Comparison of ENCODE assay signal across 17 cellular contexts in the genomic region with DNA sequence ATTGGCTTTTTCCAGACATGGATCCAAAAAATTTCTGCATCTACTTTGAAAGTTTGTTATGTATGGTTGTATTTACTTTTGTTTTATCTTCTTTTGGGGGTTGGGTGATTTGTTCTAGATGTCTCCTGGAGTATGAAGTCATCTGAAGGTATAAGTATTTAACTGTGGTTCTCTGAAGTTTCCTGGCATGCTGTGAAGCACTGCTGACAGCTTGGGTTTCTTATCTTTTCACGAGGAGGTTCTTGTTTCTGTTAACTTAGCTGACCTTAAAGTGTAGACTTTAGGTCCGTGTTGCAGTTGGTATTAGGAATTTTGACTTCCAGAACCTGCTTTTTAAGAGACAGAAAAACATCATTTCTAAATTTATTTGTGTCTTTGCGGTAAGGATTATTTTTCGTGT. TPM values are rescaled to one million over a fixed set of nuclear protein-coding genes. Genes with fewer than 3 reads are reported as not detected.
DNase-seq lines count a peak whose midpoint lies in the region; ATAC-seq and TF ChIP-seq lines count a peak whose summit lies in the region.
"Had no signal": no experiment of that assay in that cellular context is flagged by ENCODE, and none has a peak within 500 bp of the region (broad histone marks: within the 10 kb centered on the region; RNA-seq: fewer than 3 reads in every experiment).

No MANE protein-coding gene starts in this region.

- CTCF ChIA-PET in activated naive CD4-positive, alpha-beta T cell treated with anti-CD3 and anti-CD28 coated beads for 36 hours (lab: Charles Lee): no interaction called here

- H3K27ac Mint-ChIP-seq in activated naive CD4-positive, alpha-beta T cell treated with anti-CD3 and anti-CD28 coated beads for 36 hours: peak overlapping the region; percentile 3
- peak overlapping the region; percentile 67 for H3K27ac Mint-ChIP-seq in activated T-helper 17 cell treated with anti-CD3 and anti-CD28 coated beads, Interleukin-2, amount 50 U/mL, for 72 hours

- intact Hi-C loops in activated naive CD4-positive, alpha-beta T cell treated with anti-CD3 and anti-CD28 coated beads for 36 hours (cut with micrococcal nuclease): no loop called here
- intact Hi-C loops in left ventricle myocardium superior (cut with micrococcal nuclease): no loop called here
- intact Hi-C loops in tibial artery (cut with DNase I; ENCODE audit: low total_unique reads): no loop called here

- peaks cover 10 to 36% (median 14%) of the 10 kb centered on the region in 3 donors for H3K36me3 ChIP-seq in tibial artery

- H3K4me3 Mint-ChIP-seq in activated naive CD4-positive, alpha-beta T cell treated with anti-CD3 and anti-CD28 coated beads for 36 hours: no peak overlapping the region
- no peak overlapping the region for H3K4me3 Mint-ChIP-seq in activated T-helper 17 cell treated with anti-CD3 and anti-CD28 coated beads, Interleukin-2, amount 50 U/mL, for 72 hours
- H3K4me3 Mint-ChIP-seq: neural crest cell had no signal

- H3K36me3 Mint-ChIP-seq in activated naive CD4-positive, alpha-beta T cell treated with anti-CD3 and anti-CD28 coated beads for 36 hours (ENCODE audit: low read depth): peaks cover 19% of the 10 kb centered on the region
- H3K36me3 Mint-ChIP-seq in activated T-helper 17 cell treated with anti-CD3 and anti-CD28 coated beads, Interleukin-2, amount 50 U/mL, for 72 hours (ENCODE audit: low read depth): peaks cover 94% of the 10 kb centered on the region

- no peak for TF ChIP-seq CTCF in tibial artery (IDR thresholded peaks at IDR 0.05)

- ATAC-seq in activated T-helper 17 cell treated with anti-CD3 and anti-CD28 coated beads, Interleukin-2, amount 50 U/mL, for 72 hours (replicated peaks): no peak
- ATAC-seq in left ventricle myocardium superior (peak; percentile 78), GM21619 (IDR thresholded peaks at IDR 0.05; ENCODE audit: unreplicated experiment) (no peak)
- ATAC-seq: SK-N-SH treated with all-trans-retinoic acid at 6 μM for 48 hours had no signal

- peaks cover 28% of the 10 kb centered on the region for H3K4me1 Mint-ChIP-seq in activated naive CD4-positive, alpha-beta T cell treated with anti-CD3 and anti-CD28 coated beads for 36 hours (ENCODE audit: low read depth)
- H3K4me1 Mint-ChIP-seq in activated T-helper 17 cell treated with anti-CD3 and anti-CD28 coated beads, Interleukin-2, amount 50 U/mL, for 72 hours: peaks cover 7% of the 10 kb centered on the region
- H3K4me1 Mint-ChIP-seq: neural crest cell had no signal

- H3K4me3 ChIP-seq in tibial artery: no peak overlapping the region
- H3K4me3 ChIP-seq: dorsolateral prefrontal cortex, sigmoid colon had no signal

- H3K27me3 Mint-ChIP-seq in activated naive CD4-positive, alpha-beta T cell treated with anti-CD3 and anti-CD28 coated beads for 36 hours (ENCODE audit: low read depth): no peaks in the 10 kb centered on the region
- no peaks in the 10 kb centered on the region for H3K27me3 Mint-ChIP-seq in activated T-helper 17 cell treated with anti-CD3 and anti-CD28 coated beads, Interleukin-2, amount 50 U/mL, for 72 hours

- peaks cover 0 to 70% (median 12%) of the 10 kb centered on the region in 4 donors for H3K4me1 ChIP-seq in tibial artery

- H3K27me3 ChIP-seq in tibial artery: no peaks in the 10 kb centered on the region
- H3K27me3 ChIP-seq: ascending aorta, dorsolateral prefrontal cortex, sigmoid colon had no signal

- DNase-seq in activated naive CD4-positive, alpha-beta T cell treated with anti-CD3 and anti-CD28 coated beads for 36 hours: no peak
- no peak for DNase-seq in activated naive CD4-positive, alpha-beta T cell treated with Interleukin-2 at 50 U/mL for 16 hours
- DNase-seq in left ventricle myocardium superior: no peak
- DNase-seq in tibial artery: no peak
- DNase-seq in GF-D8 (lab: John Stamatoyannopoulos, UW): no peak
- no peak for DNase-seq in GOT3 (lab: John Stamatoyannopoulos, UW)
- DNase-seq: activated T-cell treated with anti-CD3 and anti-CD28 coated beads, Interleukin-2, amount 50 U/mL, for 1 hour; dorsolateral prefrontal cortex; NCI-H345; sigmoid colon; stimulated activated naive CD4-positive, alpha-beta T cell had no signal

- peak overlapping the region; percentile 52 to 95 for H3K27ac ChIP-seq in tibial artery
- H3K27ac ChIP-seq: dorsolateral prefrontal cortex, VCaP had no signal

- no peaks in the 10 kb centered on the region for H3K9me3 Mint-ChIP-seq in activated naive CD4-positive, alpha-beta T cell treated with anti-CD3 and anti-CD28 coated beads for 36 hours
- no peaks in the 10 kb centered on the region for H3K9me3 Mint-ChIP-seq in activated T-helper 17 cell treated with anti-CD3 and anti-CD28 coated beads, Interleukin-2, amount 50 U/mL, for 72 hours
- H3K9me3 Mint-ChIP-seq: neural crest cell had no signal

- H3K9me3 ChIP-seq in tibial artery: no peaks in the 10 kb centered on the region
- H3K9me3 ChIP-seq: ascending aorta, sigmoid colon had no signal

RNA-seq across cellular contexts. Expression of a gene that starts 15.9 kb away (rescaled TPM):
- total RNA-seq in activated naive CD4-positive, alpha-beta T cell treated with anti-CD3 and anti-CD28 coated beads for 36 hours: 100 to 1,000 TPM; 248 to 255 TPM
- 100 to 1,000 TPM; 280 to 311 TPM for total RNA-seq in activated T-helper 17 cell treated with anti-CD3 and anti-CD28 coated beads, Interleukin-2, amount 50 U/mL, for 72 hours
- 52.2 TPM for total RNA-seq in left ventricle myocardium superior
